Comparison of ENCODE assay signal across 1 cellular context in the genomic region with DNA sequence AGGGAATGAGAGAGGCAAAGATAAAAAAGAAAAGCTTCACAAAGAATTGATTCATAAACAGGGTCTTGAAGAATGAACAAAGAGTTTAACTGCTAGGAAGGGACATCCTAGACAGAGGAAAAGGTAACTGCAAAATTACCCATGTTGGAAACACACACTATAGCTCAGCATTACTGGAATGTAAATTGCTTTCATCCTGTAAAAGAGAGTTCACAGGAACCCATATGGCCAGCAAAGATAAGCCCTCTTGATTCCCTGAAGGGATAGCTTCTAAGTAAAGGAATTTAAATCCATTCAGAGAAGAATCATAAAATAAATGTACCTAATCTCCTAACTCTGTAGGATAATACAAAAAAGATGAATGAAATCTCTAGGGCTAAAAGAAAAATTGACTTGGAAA.
TF ChIP-seq lines count a peak whose summit lies in the region.

No MANE protein-coding gene starts in this region.

TF ChIP-seq in K562, 482 proteins besides CTCF, POLR2A, EP300 and RAD21 (continued from another document):
- TF ChIP-seq, protein P1, sequence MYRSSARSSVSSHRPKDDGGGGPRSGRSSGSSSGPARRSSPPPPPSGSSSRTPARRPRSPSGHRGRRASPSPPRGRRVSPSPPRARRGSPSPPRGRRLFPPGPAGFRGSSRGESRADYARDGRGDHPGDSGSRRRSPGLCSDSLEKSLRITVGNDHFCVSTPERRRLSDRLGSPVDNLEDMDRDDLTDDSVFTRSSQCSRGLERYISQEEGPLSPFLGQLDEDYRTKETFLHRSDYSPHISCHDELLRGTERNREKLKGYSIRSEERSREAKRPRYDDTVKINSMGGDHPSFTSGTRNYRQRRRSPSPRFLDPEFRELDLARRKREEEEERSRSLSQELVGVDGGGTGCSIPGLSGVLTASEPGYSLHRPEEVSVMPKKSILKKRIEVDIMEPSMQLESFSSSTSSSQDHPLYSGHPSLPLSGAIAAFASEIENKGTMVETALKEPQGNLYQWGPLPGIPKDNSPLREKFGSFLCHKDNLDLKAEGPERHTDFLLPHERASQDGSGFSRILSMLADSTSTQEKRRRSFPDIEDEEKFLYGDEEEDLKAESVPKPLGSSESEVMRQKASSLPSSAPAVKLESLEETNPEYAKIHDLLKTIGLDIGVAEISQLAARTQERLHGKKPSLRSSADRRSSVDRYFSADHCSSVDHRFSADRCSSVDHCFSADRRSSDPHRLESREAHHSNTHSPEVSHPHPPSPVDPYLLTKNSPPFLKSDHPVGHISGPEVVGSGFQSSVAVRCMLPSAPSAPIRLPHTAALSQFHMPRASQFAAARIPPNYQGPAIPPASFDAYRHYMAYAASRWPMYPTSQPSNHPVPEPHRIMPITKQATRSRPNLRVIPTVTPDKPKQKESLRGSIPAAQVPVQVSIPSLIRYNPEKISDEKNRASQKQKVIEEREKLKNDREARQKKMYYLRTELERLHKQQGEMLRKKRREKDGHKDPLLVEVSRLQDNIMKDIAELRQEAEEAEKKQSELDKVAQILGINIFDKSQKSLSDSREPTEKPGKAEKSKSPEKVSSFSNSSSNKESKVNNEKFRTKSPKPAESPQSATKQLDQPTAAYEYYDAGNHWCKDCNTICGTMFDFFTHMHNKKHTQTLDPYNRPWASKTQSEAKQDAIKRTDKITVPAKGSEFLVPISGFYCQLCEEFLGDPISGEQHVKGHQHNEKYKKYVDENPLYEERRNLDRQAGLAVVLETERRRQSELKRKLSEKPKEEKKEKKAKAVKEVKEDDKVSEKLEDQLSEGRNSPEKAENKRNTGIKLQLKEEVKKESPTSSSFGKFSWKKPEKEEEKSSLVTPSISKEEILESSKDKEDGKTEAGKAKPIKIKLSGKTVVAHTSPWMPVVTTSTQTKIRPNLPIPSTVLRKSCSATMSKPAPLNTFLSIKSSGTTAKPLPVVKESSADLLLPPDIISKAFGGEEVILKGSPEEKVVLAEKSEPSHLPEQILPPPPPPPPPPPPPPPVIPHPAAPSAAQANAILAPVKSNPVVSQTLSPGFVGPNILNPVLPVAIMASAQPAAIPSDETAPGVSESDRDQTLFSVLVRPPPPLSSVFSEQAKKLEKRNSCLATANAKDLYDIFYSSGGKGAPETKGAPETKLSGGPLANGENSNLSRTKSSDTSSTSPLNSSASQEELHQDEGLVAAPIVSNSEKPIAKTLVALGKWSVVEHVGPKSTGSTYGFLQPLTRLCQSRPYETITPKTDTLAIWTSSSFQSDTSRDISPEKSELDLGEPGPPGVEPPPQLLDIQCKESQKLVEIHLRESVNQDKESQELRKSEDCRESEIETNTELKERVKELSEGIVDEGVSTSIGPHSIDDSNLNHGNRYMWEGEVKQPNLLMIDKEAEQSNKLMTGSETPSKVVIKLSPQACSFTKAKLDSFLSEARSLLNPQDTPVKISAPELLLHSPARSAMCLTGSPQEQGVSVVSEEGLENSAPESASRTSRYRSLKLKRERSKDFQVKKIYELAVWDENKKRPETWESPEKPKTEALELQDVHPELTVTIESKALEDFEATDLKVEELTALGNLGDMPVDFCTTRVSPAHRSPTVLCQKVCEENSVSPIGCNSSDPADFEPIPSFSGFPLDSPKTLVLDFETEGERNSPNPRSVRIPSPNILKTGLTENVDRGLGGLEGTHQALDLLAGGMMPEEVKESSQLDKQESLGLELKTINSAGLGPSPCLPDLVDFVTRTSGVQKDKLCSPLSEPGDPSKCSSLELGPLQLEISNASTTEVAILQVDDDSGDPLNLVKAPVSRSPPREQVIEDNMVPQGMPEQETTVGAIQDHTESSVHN (IDR thresholded peaks at IDR 0.05; ENCODE audit: borderline replicate concordance in 1 of 2, low read depth in 1 of 2): 0 out of 4 replicates have a peak, but pooled peaks of 1 of the 2 experiments have one; percentile 26
- TF ChIP-seq SMARCE1 (IDR thresholded peaks at IDR 0.05) (peak; percentile 73), LEF1 (IDR thresholded peaks at IDR 0.05) (peak; percentile 57; the same call in 1 of the 2 replicates), TEAD4 (IDR thresholded peaks at IDR 0.05; ENCODE audit: low read length) (peak; percentile 91), TEAD4 (CRISPR knock-in tag; IDR thresholded peaks at IDR 0.05; ENCODE audit: borderline replicate concordance) (no peak), MEIS2 (IDR thresholded peaks at IDR 0.05; ENCODE audit: partially characterized antibody) (peak; percentile 0), TCF3 (CRISPR knock-in tag; IDR thresholded peaks at IDR 0.05) (peak; percentile 56), ILK (tag; IDR thresholded peaks at IDR 0.05; ENCODE audit: borderline replicate concordance, low read depth) (no peak), PML (IDR thresholded peaks at IDR 0.05; ENCODE audit: low read length) (peak; percentile 53; the same call in 1 of the 2 replicates), ARID1B (IDR thresholded peaks at IDR 0.05) (peak; percentile 90), STAT5A (IDR thresholded peaks at IDR 0.05; ENCODE audit: borderline replicate concordance, low read length) (peak; percentile 58; the same call in 1 of the 2 replicates), TAL1 (IDR thresholded peaks at IDR 0.05) (peak; percentile 79), NCOR1 (IDR thresholded peaks at IDR 0.05) (0 out of 2 replicates have a peak, but pooled peaks have one; percentile 34), CBFA2T3 (IDR thresholded peaks at IDR 0.05) (peak; percentile 75), CTBP1 (IDR thresholded peaks at IDR 0.05; ENCODE audit: borderline replicate concordance) (peak; percentile 34; the same call in 1 of the 2 replicates), E2F5 (CRISPR knock-in tag; IDR thresholded peaks at IDR 0.05) (no peak), CLOCK (CRISPR knock-in tag; IDR thresholded peaks at IDR 0.05; ENCODE audit: borderline replicate concordance) (no peak), HDAC1 (IDR thresholded peaks at IDR 0.05) (peak in 1 of 2 experiments; percentile 49; a peak in 1 of 4 replicates), ZEB2 (IDR thresholded peaks at IDR 0.05) (0 out of 2 replicates have a peak, but pooled peaks have one; percentile 46), CC2D1A (IDR thresholded peaks at IDR 0.05) (0 out of 2 replicates have a peak, but pooled peaks have one; percentile 42), CBFA2T2 (conservative IDR thresholded peaks at IDR 0.05) (peak; percentile 40; the same call in 1 of the 2 replicates), ILF3 (IDR thresholded peaks at IDR 0.05; ENCODE audit: borderline replicate concordance) (no peak), MTA2 (IDR thresholded peaks at IDR 0.05; ENCODE audit: low read depth) (peak; percentile 70)
- TF ChIP-seq, protein P2, sequence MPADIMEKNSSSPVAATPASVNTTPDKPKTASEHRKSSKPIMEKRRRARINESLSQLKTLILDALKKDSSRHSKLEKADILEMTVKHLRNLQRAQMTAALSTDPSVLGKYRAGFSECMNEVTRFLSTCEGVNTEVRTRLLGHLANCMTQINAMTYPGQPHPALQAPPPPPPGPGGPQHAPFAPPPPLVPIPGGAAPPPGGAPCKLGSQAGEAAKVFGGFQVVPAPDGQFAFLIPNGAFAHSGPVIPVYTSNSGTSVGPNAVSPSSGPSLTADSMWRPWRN (IDR thresholded peaks at IDR 0.05; ENCODE audit: low read depth): peak; percentile 17; the same call in 1 of the 2 replicates
